Comparison of ENCODE assay signal across 20 cellular contexts in genomic region chr18:49924293-49924983, GRCh38.
"Had no signal": no experiment of that assay in that cellular context is flagged by ENCODE, and none has a peak within 500 bp of the region (broad histone marks: within the 10 kb centered on the region; RNA-seq: fewer than 3 reads in every experiment).

No MANE protein-coding gene starts in this region.

- H3K36me3 Mint-ChIP-seq: natural killer cell had no signal

- H3K27ac ChIP-seq: coronary artery, heart left ventricle, lower lobe of right lung, psoas muscle, sigmoid colon, skin epidermis, stomach, thoracic aorta, transverse colon had no signal

- ATAC-seq: heart left ventricle, lower lobe of right lung, natural killer cell, psoas muscle had no signal

- H3K4me1 Mint-ChIP-seq: natural killer cell had no signal

- H3K9me3 Mint-ChIP-seq: natural killer cell had no signal

- H3K4me3 ChIP-seq: coronary artery, heart left ventricle, lower lobe of right lung, psoas muscle, sigmoid colon, skin epidermis, stomach, thoracic aorta, transverse colon had no signal

- H3K36me3 ChIP-seq: heart left ventricle, lower lobe of right lung, sigmoid colon, thoracic aorta, transverse colon had no signal

- H3K9me3 ChIP-seq: heart left ventricle, lower lobe of right lung, psoas muscle, sigmoid colon, stomach, thoracic aorta, transverse colon had no signal

- FAIRE-seq: frontal cortex had no signal

- H3K4me3 Mint-ChIP-seq: natural killer cell had no signal

- DNase-seq: caudate nucleus; effector CD4-positive, alpha-beta T cell; heart left ventricle; hippocampal formation; lower lobe of right lung; mesenchymal stem cell; natural killer cell; occipital lobe; psoas muscle; retina; sigmoid colon; stimulated activated CD4-positive, alpha-beta T cell treated with anti-CD3 and anti-CD28 coated beads, Interleukin-12 subunit alpha, Interleukin-12 subunit beta, amount 100 ng/mL, for 4 hours; stimulated activated naive CD4-positive, alpha-beta T cell; stomach; substantia nigra; transverse colon had no signal

- H3K4me1 ChIP-seq: heart left ventricle, lower lobe of right lung, psoas muscle, sigmoid colon, stomach, transverse colon had no signal

- H3K27ac Mint-ChIP-seq: natural killer cell had no signal
